1 cellular context compared by ENCODE assay signal in genomic region chr7:2372724-2373123, GRCh38.
TF ChIP-seq lines count a peak whose summit lies in the region.

No MANE protein-coding gene starts in this region.

TF ChIP-seq in HCT116, 20 proteins besides CTCF, POLR2A, EP300 and RAD21:
- TF ChIP-seq JUND (IDR thresholded peaks at IDR 0.05) (no peak), MAX (IDR thresholded peaks at IDR 0.05) (no peak), FOSL1 (IDR thresholded peaks at IDR 0.05; ENCODE audit: low read depth) (no peak), ZFX (IDR thresholded peaks at IDR 0.05) (no peak), SP1 (IDR thresholded peaks at IDR 0.05; ENCODE audit: low read depth) (no peak), EZH2phosphoT487 (IDR thresholded peaks at IDR 0.05; ENCODE audit: borderline replicate concordance) (no peak), POLR2AphosphoS5 (IDR thresholded peaks at IDR 0.05; ENCODE audit: low read depth, low read length) (no peak), ZNF274 (IDR thresholded peaks at IDR 0.05; ENCODE audit: low read depth, low read length) (no peak)
TF ChIP-seq in HCT116: peak in this region for 0.
